2 cellular contexts compared by ENCODE assay signal in genomic region chrX:1223253-1223621, GRCh38.
A peak's percentile ranks its signal among the peaks of the same experiment; 100 is the strongest.
TF ChIP-seq lines count a peak whose summit lies in the region.

No MANE protein-coding gene starts in this region.

TF ChIP-seq in GM23338, 12 proteins besides CTCF, POLR2A, EP300 and RAD21 (continued from another document):
- TF ChIP-seq ETS1 (IDR thresholded peaks at IDR 0.05) = no peak

TF ChIP-seq in GM12878, 131 proteins besides CTCF, POLR2A, EP300 and RAD21:
- TF ChIP-seq HSF1 (IDR thresholded peaks at IDR 0.05; ENCODE audit: low read depth, low read length) (peak; percentile 65), BRCA1 (IDR thresholded peaks at IDR 0.05; ENCODE audit: low read depth, low read length) (no peak)
TF ChIP-seq in GM12878: peak in this region for 1.
